Comparison of ENCODE assay signal across 8 cellular contexts in genomic region chr11:119363874-119364590, GRCh38. TPM values are rescaled to one million over a fixed set of nuclear protein-coding genes. Genes with fewer than 3 reads are reported as not detected.
A peak's percentile ranks its signal among the peaks of the same experiment; 100 is the strongest.
DNase-seq lines count a peak whose midpoint lies in the region; TF ChIP-seq lines count a peak whose summit lies in the region.

No MANE protein-coding gene starts in this region.

- peak overlapping the region; percentile 66 for H3K4me3 Mint-ChIP-seq in activated naive CD4-positive, alpha-beta T cell treated with anti-CD3 and anti-CD28 coated beads, Interleukin-2, amount 10 ng/mL, durations not matched to agents 7 days and 5 days

- H3K4me1 ChIP-seq in Peyer's patch (peaks cover 0 to 59% (median 13%) of the 10 kb centered on the region in 4 donors), cardiac muscle cell (ENCODE audit: low read depth) (peaks cover 54% of the 10 kb centered on the region), ovary (ENCODE audit: insufficient read depth) (peaks cover 21% of the 10 kb centered on the region), uterus (peaks cover 5 to 22% of the 10 kb centered on the region in 2 donors)

- H3K27ac ChIP-seq in Peyer's patch, result peak overlapping the region; percentile 52 to 97 (median 87)
- peak overlapping the region; percentile 98 for H3K27ac ChIP-seq in cardiac muscle cell
- peak overlapping the region; percentile 41 to 54 for H3K27ac ChIP-seq in ovary
- peak overlapping the region; percentile 87 to 94 for H3K27ac ChIP-seq in uterus

- CTCF ChIA-PET in activated naive CD4-positive, alpha-beta T cell treated with anti-CD3 and anti-CD28 coated beads, Interleukin-2, amount 10 ng/mL, durations not matched to agents 7 days and 5 days (lab: Charles Lee), result interaction anchor here (0.9 to 1.7 kb wide), 5 partner anchors 8 to 26 kb away, joined by 3 to 12 read pairs (median 7); partner anchors contain the start of gene USP2

- H3K9me3 ChIP-seq in Peyer's patch (no peaks in the 10 kb centered on the region), cardiac muscle cell (ENCODE audit: low read depth) (no peaks in the 10 kb centered on the region), ovary (no peaks in the 10 kb centered on the region), uterus (no peaks in the 10 kb centered on the region)

- H3K4me1 Mint-ChIP-seq in activated naive CD4-positive, alpha-beta T cell treated with anti-CD3 and anti-CD28 coated beads, Interleukin-2, amount 10 ng/mL, durations not matched to agents 7 days and 5 days, result peaks cover 17% of the 10 kb centered on the region

- TF ChIP-seq POLR2A in Peyer's patch (IDR thresholded peaks at IDR 0.05), result peak; percentile 66 to 88
- TF ChIP-seq POLR2A in ovary (IDR thresholded peaks at IDR 0.05), result peak; percentile 31
- TF ChIP-seq POLR2A in uterus (IDR thresholded peaks at IDR 0.05), result peak; percentile 74 to 78

- H3K4me3 ChIP-seq in Peyer's patch (peak overlapping the region; percentile 46 to 75 (median 56)), cardiac muscle cell (peak overlapping the region; percentile 69), ovary (peak overlapping the region; percentile 45), uterus (peak overlapping the region; percentile 24 to 46)

- TF ChIP-seq CTCF in Peyer's patch (IDR thresholded peaks at IDR 0.05) (no peak), cardiac muscle cell (IDR thresholded peaks at IDR 0.05; ENCODE audit: low read depth, low read length) (no peak), ovary (IDR thresholded peaks at IDR 0.05) (no peak), uterus (IDR thresholded peaks at IDR 0.05) (no peak)

- DNase-seq in NCI-H748 (lab: John Stamatoyannopoulos, UW; ENCODE audit: unreplicated experiment), result peak; percentile 51
- DNase-seq in NCI-H748 treated with DMSO at 0.1 percent for 48 hours (lab: John Stamatoyannopoulos, UW), result no peak
- DNase-seq in Peyer's patch, result peak in 2 of 3 donors; percentile 72 to 82
- DNase-seq in activated naive CD4-positive, alpha-beta T cell treated with anti-CD3 and anti-CD28 coated beads, Interleukin-2, amount 10 ng/mL, durations not matched to agents 7 days and 5 days, result peak; percentile 67
- DNase-seq in cardiac muscle cell (ENCODE audit: low read depth in 1 of 2, low spot score in 1 of 2), result peak; percentile 46 to 85
- DNase-seq in ovary, result peak; percentile 58 to 80 (median 78)
- DNase-seq in uterus, result peak; percentile 53 to 73
- DNase-seq in NCI-H524 treated with DMSO at 0.1 percent for 48 hours (lab: John Stamatoyannopoulos, UW), result no peak

- no peaks in the 10 kb centered on the region for H3K27me3 ChIP-seq in Peyer's patch
- H3K27me3 ChIP-seq in cardiac muscle cell, result no peaks in the 10 kb centered on the region
- H3K27me3 ChIP-seq in ovary, result no peaks in the 10 kb centered on the region
- H3K27me3 ChIP-seq in uterus, result no peaks in the 10 kb centered on the region

- no peak for TF ChIP-seq EP300 in ovary (IDR thresholded peaks at IDR 0.05)

- peaks cover 90% of the 10 kb centered on the region for H3K27me3 Mint-ChIP-seq in activated naive CD4-positive, alpha-beta T cell treated with anti-CD3 and anti-CD28 coated beads, Interleukin-2, amount 10 ng/mL, durations not matched to agents 7 days and 5 days

- no peak overlapping the region for H3K27ac Mint-ChIP-seq in activated naive CD4-positive, alpha-beta T cell treated with anti-CD3 and anti-CD28 coated beads, Interleukin-2, amount 10 ng/mL, durations not matched to agents 7 days and 5 days

- H3K36me3 ChIP-seq in Peyer's patch (peaks cover 0 to 13% (median 0%) of the 10 kb centered on the region in 3 donors), cardiac muscle cell (peaks cover 7% of the 10 kb centered on the region), ovary (no peaks in the 10 kb centered on the region), uterus (no peaks in the 10 kb centered on the region)

- H3K9me3 Mint-ChIP-seq in activated naive CD4-positive, alpha-beta T cell treated with anti-CD3 and anti-CD28 coated beads, Interleukin-2, amount 10 ng/mL, durations not matched to agents 7 days and 5 days, result no peaks in the 10 kb centered on the region

- 1 to 2% (median 2%) methylated on average over 18 to 88 of the region's 88 CpGs for WGBS in ovary, 3 donors

- no peaks in the 10 kb centered on the region for H3K36me3 Mint-ChIP-seq in activated naive CD4-positive, alpha-beta T cell treated with anti-CD3 and anti-CD28 coated beads, Interleukin-2, amount 10 ng/mL, durations not matched to agents 7 days and 5 days

- intact Hi-C loops in ovary (cut with DNase I) (no loop called here), uterus (cut with DNase I; ENCODE audit: low total_unique reads) (no loop called here)

RNA-seq across cellular contexts. Expression of gene USP2, which starts 17.5 kb away (rescaled TPM):
- total RNA-seq in Peyer's patch (10 to 100 TPM in 3 of 4 donors, 1 to 10 TPM in 1; 2.5 to 61.8 (median 32.2) TPM), cardiac muscle cell (28.3 and 39.0 TPM in 2 replicates), ovary (10 to 100 TPM in 1 of 7 donors, 1 to 10 TPM in 6; 1.3 to 16.9 (median 4.8) TPM), uterus (10 to 100 TPM in 1 of 4 donors, 1 to 10 TPM in 1, under 1 TPM in 1, not detected in 1; 0.29 to 28.2 (median 2.1) TPM)
- polyA plus RNA-seq in cardiac muscle cell (36.5 and 44.1 TPM in 2 replicates), ovary (1 to 10 TPM; 1.0 to 3.4 TPM)

RNA-seq across cellular contexts. Expression of gene MFRP, which starts 17.5 kb away (rescaled TPM):
- total RNA-seq in Peyer's patch (not detected), cardiac muscle cell (not detected in 2 replicates), ovary (under 1 TPM in 1 of 7 donors, not detected in 6; 0.11 TPM), uterus (under 1 TPM in 2 of 4 donors, not detected in 2; 0.07 to 0.26 TPM)
- polyA plus RNA-seq in cardiac muscle cell (not detected in 2 replicates), ovary (not detected)

RNA-seq across cellular contexts. Expression of gene C1QTNF5, which starts 23.3 kb away (rescaled TPM):
- total RNA-seq in Peyer's patch (10 to 100 TPM; 10.3 to 26.4 (median 11.8) TPM), cardiac muscle cell (3.4 and 8.0 TPM in 2 replicates), ovary (10 to 100 TPM in 4 of 7 donors, 1 to 10 TPM in 3; 4.4 to 25.7 (median 10.8) TPM), uterus (10 to 100 TPM in 3 of 4 donors, 1 to 10 TPM in 1; 6.5 to 40.2 (median 35.7) TPM)
- polyA plus RNA-seq in cardiac muscle cell (5.8 and 10.4 TPM in 2 replicates), ovary (10 to 100 TPM in 1 of 2 donors, 1 to 10 TPM in 1; 5.7 to 17.2 TPM)

RNA-seq across cellular contexts. Expression of gene RNF26, which starts 29.7 kb away (rescaled TPM):
- total RNA-seq in Peyer's patch (10 to 100 TPM; 15.5 to 23.4 (median 16.5) TPM), cardiac muscle cell (7.3 and 18.6 TPM in 2 replicates), ovary (10 to 100 TPM in 6 of 7 donors, 1 to 10 TPM in 1; 7.0 to 25.8 (median 22.0) TPM), uterus (10 to 100 TPM in 1 of 4 donors, 1 to 10 TPM in 3; 3.3 to 23.1 (median 6.8) TPM)
- polyA plus RNA-seq in cardiac muscle cell (45.6 and 99.8 TPM in 2 replicates), ovary (10 to 100 TPM; 14.9 to 18.1 TPM)

RNA-seq across cellular contexts. Expression of gene MCAM, which starts 47.1 kb away (rescaled TPM):
- total RNA-seq in Peyer's patch, result 100 to 1,000 TPM in 1 of 4 donors, 10 to 100 TPM in 3; 27.5 to 112 (median 66.2) TPM
- 32.5 and 49.3 TPM in 2 replicates for total RNA-seq in cardiac muscle cell
- 13.8 and 14.8 TPM in 2 replicates for polyA plus RNA-seq in cardiac muscle cell
- 100 to 1,000 TPM in 2 of 7 donors, 10 to 100 TPM in 5; 34.6 to 121 (median 45.7) TPM for total RNA-seq in ovary
- polyA plus RNA-seq in ovary, result 100 to 1,000 TPM in 1 of 2 donors, 10 to 100 TPM in 1; 89.9 to 119 TPM
- total RNA-seq in uterus, result 100 to 1,000 TPM; 228 to 564 (median 354) TPM

Comparison
In these comparisons a context has a peak if more than half of its experiments do, and no peak if none do; other contexts are left out.
1. DNase-seq: peak in NCI-H748 (single experiment), Peyer's patch (2 of 3), activated naive CD4-positive, alpha-beta T cell treated with anti-CD3 and anti-CD28 coated beads, Interleukin-2, amount 10 ng/mL, durations not matched to agents 7 days and 5 days (single experiment), cardiac muscle cell (2 of 2), ovary (5 of 5) and uterus (2 of 2); none in NCI-H748 treated with DMSO at 0.1 percent for 48 hours (single experiment) and NCI-H524 treated with DMSO at 0.1 percent for 48 hours (single experiment).
2. H3K27ac ChIP-seq: peak in every context shown above with its lines; median percentile 98 in cardiac muscle cell; 90 in uterus; 87 in Peyer's patch; 48 in ovary.
3. Peak in every context shown above with its lines, with median percentiles within 50 percentile points of each other: H3K4me3 ChIP-seq and POLR2A ChIP-seq.